15 cellular contexts compared by ENCODE assay signal in genomic region chr3:29064085-29064484, GRCh38.
DNase-seq lines count a peak whose midpoint lies in the region; ATAC-seq and TF ChIP-seq lines count a peak whose summit lies in the region.
"Had no signal": no experiment of that assay in that cellular context is flagged by ENCODE, and none has a peak within 500 bp of the region (broad histone marks: within the 10 kb centered on the region; RNA-seq: fewer than 3 reads in every experiment).

No MANE protein-coding gene starts in this region.

- no peaks in the 10 kb centered on the region for H3K9me3 ChIP-seq in ectodermal cell (ENCODE audit: control insufficient read depth, low read length)

- no peak for ATAC-seq in GM18870 (IDR thresholded peaks at IDR 0.05; ENCODE audit: unreplicated experiment)
- ATAC-seq: esophagus mucosa, sciatic nerve had no signal

- H3K9me3 Mint-ChIP-seq in nephron progenitor cell, result peaks cover 18% of the 10 kb centered on the region

- no peaks in the 10 kb centered on the region for H3K36me3 ChIP-seq in ectodermal cell (ENCODE audit: control insufficient read depth, insufficient read depth, low read length)

- TF ChIP-seq CTCF in nephron progenitor cell (IDR thresholded peaks at IDR 0.05), result no peak

- H3K27ac ChIP-seq in ectodermal cell (ENCODE audit: insufficient read depth, low read depth, low read length, poor library complexity, severe bottlenecking), result peak overlapping the region; percentile 44

- no peak overlapping the region for H3K27ac Mint-ChIP-seq in nephron progenitor cell
- H3K27ac Mint-ChIP-seq: immature natural killer cell had no signal

- H3K4me1 ChIP-seq in ectodermal cell (ENCODE audit: control insufficient read depth, insufficient read depth, low read length), result peaks cover 20% of the 10 kb centered on the region

- DNase-seq in ELR (ENCODE audit: low read depth) (peak; percentile 56), LHCN-M2 (ENCODE audit: low read depth) (peak; percentile 84), non-pigmented ciliary epithelial cell (ENCODE audit: low read depth) (peak; percentile 56), T1000 (lab: John Stamatoyannopoulos, UW) (no peak), cerebellum (ENCODE audit: low spot score) (no peak), nephron progenitor cell (no peak)
- DNase-seq: activated CD4-positive, alpha-beta T cell treated with anti-CD3 and anti-CD28 coated beads, Interleukin-2, amount 50 U/mL, for 48 hours; activated effector memory CD4-positive, alpha-beta T cell treated with Interleukin-2 at 50 U/mL for 16 hours; central memory CD4-positive, alpha-beta T cell; immature natural killer cell; NCI-H187 had no signal

- H3K4me1 Mint-ChIP-seq in nephron progenitor cell, result peaks cover 30% of the 10 kb centered on the region
- H3K4me1 Mint-ChIP-seq: immature natural killer cell had no signal

- peaks cover 4% of the 10 kb centered on the region for H3K27me3 Mint-ChIP-seq in nephron progenitor cell (ENCODE audit: low read depth, poor library complexity)

- H3K36me3 Mint-ChIP-seq in nephron progenitor cell (ENCODE audit: low read depth), result peaks cover 6% of the 10 kb centered on the region

- H3K4me3 Mint-ChIP-seq in nephron progenitor cell, result no peak overlapping the region
- H3K4me3 Mint-ChIP-seq: immature natural killer cell had no signal

- no peak overlapping the region for H3K4me3 ChIP-seq in ectodermal cell (ENCODE audit: insufficient read depth, low read depth, low read length)

- no peaks in the 10 kb centered on the region for H3K27me3 ChIP-seq in ectodermal cell (ENCODE audit: control insufficient read depth, insufficient read depth, low read length, poor library complexity, severe bottlenecking)

- WGBS in ectodermal cell, 2 experiments, result 83% methylated on average over 1 of the region's 1 CpG

Comparison
In these comparisons a context has a peak if more than half of its experiments do, and no peak if none do; other contexts are left out.
1. DNase-seq: peak in ELR (single experiment), LHCN-M2 (single experiment) and non-pigmented ciliary epithelial cell (single experiment); none in T1000 (single experiment), cerebellum (single experiment) and nephron progenitor cell (single experiment).